2 cellular contexts compared by ENCODE assay signal in genomic region chr1:244484971-244485370, GRCh38.
FAIRE-seq and TF ChIP-seq lines count a peak whose summit lies in the region.
"Not testable (repeated sequence)": the region's sequence is repeated elsewhere in the genome, so short reads cannot be mapped to it uniquely, and the experiment has no call there.

No MANE protein-coding gene starts in this region.

- peak; percentile 45 for FAIRE-seq in TTC549 (lab: Jason Lieb, UNC)

- H3K4me3 ChIP-seq in HEK293 (ENCODE audit: low read depth, low read length), result not testable (repeated sequence)

- not testable (repeated sequence) for H3K4me1 ChIP-seq in HEK293 (ENCODE audit: control insufficient read depth, insufficient read depth, low read length)

- H3K36me3 ChIP-seq in HEK293 (ENCODE audit: control insufficient read depth in 2 of 2, insufficient read depth in 1 of 2, low read length in 2 of 2), result not testable (repeated sequence)

- TF ChIP-seq CTCF in HEK293 (tag by site-specific recombination; IDR thresholded peaks at IDR 0.05), result not testable (repeated sequence)

- CTCF ChIA-PET in HEK293 (lab: Yijun Ruan, JAX), result not testable (repeated sequence)

- H3K27ac ChIP-seq in HEK293 (ENCODE audit: extremely low read depth, low read depth, low read length), result not testable (repeated sequence)

- not testable (repeated sequence) for H3K9me3 ChIP-seq in HEK293 (ENCODE audit: control insufficient read depth, insufficient read depth, low read depth, low read length)

- POLR2A ChIA-PET in HEK293 (lab: Yijun Ruan, JAX), result not testable (repeated sequence)

TF ChIP-seq in HEK293, 187 proteins besides CTCF, POLR2A, EP300 and RAD21:
- peak; percentile 91 for TF ChIP-seq ZNF558 (tag by site-specific recombination; IDR thresholded peaks at IDR 0.05)
